In genomic region chr20:3107464-3108025, GRCh38 we compare ENCODE assay signal across 20 cellular contexts. TPM values are rescaled to one million over a fixed set of nuclear protein-coding genes. Genes with fewer than 3 reads are reported as not detected.
DNase-seq lines count a peak whose midpoint lies in the region; TF ChIP-seq lines count a peak whose summit lies in the region.
"Had no signal": no experiment of that assay in that cellular context is flagged by ENCODE, and none has a peak within 500 bp of the region (broad histone marks: within the 10 kb centered on the region; RNA-seq: fewer than 3 reads in every experiment).

No MANE protein-coding gene starts in this region.

- H3K27ac ChIP-seq in BLaER1 treated with 17β-estradiol and CSF1 and Interleukin-3, amounts not matched to agents 10 nM and 100 nM = peak overlapping the region in 7 of 11 experiments; percentile 7 to 54 (median 35); a peak in 8 of 22 replicates
- peak overlapping the region; percentile 36 for H3K27ac ChIP-seq in HL-60 (replicated peaks)
- H3K27ac ChIP-seq in angular gyrus (ENCODE audit: low read depth, low read length) = peak overlapping the region; percentile 8
- peak overlapping the region; percentile 69 for H3K27ac ChIP-seq in neutrophil
- no peak overlapping the region for H3K27ac ChIP-seq in uterus
- no peak overlapping the region for H3K27ac ChIP-seq in esophagus muscularis mucosa (replicated peaks in 1 of 4)
- H3K27ac ChIP-seq: A549, KMS-11 had no signal

- peaks cover 10 to 67% (median 48%) of the 10 kb centered on the region in 10 experiments; a peak in 19 of 20 replicates for H3K4me1 ChIP-seq in BLaER1 treated with 17β-estradiol and CSF1 and Interleukin-3, amounts not matched to agents 10 nM and 100 nM
- peaks cover 64 to 69% of the 10 kb centered on the region in 2 experiments for H3K4me1 ChIP-seq in neutrophil (ENCODE audit: control insufficient read depth in 1 of 2, insufficient read depth in 1 of 2, low read depth in 1 of 2, low read length in 1 of 2)
- H3K4me1 ChIP-seq in uterus = no peaks in the 10 kb centered on the region
- no peaks in the 10 kb centered on the region for H3K4me1 ChIP-seq in esophagus muscularis mucosa

- peaks cover 0 to 15% (median 0%) of the 10 kb centered on the region in 11 experiments; a peak in 3 of 22 replicates for H4K20me1 ChIP-seq in BLaER1 treated with 17β-estradiol and CSF1 and Interleukin-3, amounts not matched to agents 10 nM and 100 nM

- no peaks in the 10 kb centered on the region for H3K9me3 ChIP-seq in BLaER1 treated with 17β-estradiol and CSF1 and Interleukin-3, amounts not matched to agents 10 nM and 100 nM (replicated peaks in 1 of 11)
- no peaks in the 10 kb centered on the region for H3K9me3 ChIP-seq in neutrophil
- H3K9me3 ChIP-seq in uterus = no peaks in the 10 kb centered on the region
- H3K9me3 ChIP-seq in esophagus muscularis mucosa = no peaks in the 10 kb centered on the region
- H3K9me3 ChIP-seq: A549, Caco-2 had no signal

- H3K4me2 ChIP-seq in BLaER1 treated with 17β-estradiol and CSF1 and Interleukin-3, amounts not matched to agents 10 nM and 100 nM = peak overlapping the region in 10 of 11 experiments; percentile 19 to 78 (median 70); a peak in 19 of 22 replicates
- H3K4me2 ChIP-seq: A549, KMS-11 had no signal

- no peak for DNase-seq in HL-60 (ENCODE audit: low read depth in 1 of 2, low spot score in 1 of 2)
- DNase-seq in uterus = no peak
- no peak for DNase-seq in NOMO-1 treated with dmso at 0.1 percent for 144 hours (lab: John Stamatoyannopoulos, UW; ENCODE audit: unreplicated experiment)
- DNase-seq in esophagus muscularis mucosa (ENCODE audit: extremely low spot score) = no peak
- DNase-seq: Caco-2; CD4-positive, alpha-beta memory T cell; DMS 273 treated with DMSO at 0.1 percent for 48 hours; DMS79 treated with DMSO at 0.1 percent for 48 hours; H9; HFFc6; IMR-90; NCI-H446 treated with DMSO at 0.1 percent for 48 hours; NCI-H526 treated with DMSO at 0.1 percent for 48 hours; T-cell had no signal

- intact Hi-C loops in uterus (cut with DNase I; ENCODE audit: low total_unique reads) = no loop called here
- intact Hi-C loops in esophagus muscularis mucosa (cut with DNase I) = no loop called here

- no peaks in the 10 kb centered on the region for H3K27me3 ChIP-seq in BLaER1 treated with 17β-estradiol and CSF1 and Interleukin-3, amounts not matched to agents 10 nM and 100 nM
- H3K27me3 ChIP-seq in HL-60 (ENCODE audit: insufficient read depth, poor library complexity, severe bottlenecking) (no peaks in the 10 kb centered on the region), neutrophil (no peaks in the 10 kb centered on the region), uterus (no peaks in the 10 kb centered on the region), esophagus muscularis mucosa (no peaks in the 10 kb centered on the region)

- no peak overlapping the region for H3K4me3 ChIP-seq in BLaER1 treated with 17β-estradiol and CSF1 and Interleukin-3, amounts not matched to agents 10 nM and 100 nM
- no peak overlapping the region for H3K4me3 ChIP-seq in HL-60 (replicated peaks; ENCODE audit: insufficient read depth, low read length)
- no peak overlapping the region for H3K4me3 ChIP-seq in neutrophil (ENCODE audit: low read depth in 1 of 2, low read length in 1 of 2)
- no peak overlapping the region for H3K4me3 ChIP-seq in uterus
- no peak overlapping the region for H3K4me3 ChIP-seq in esophagus muscularis mucosa
- H3K4me3 ChIP-seq: A549 had no signal

- H3K9ac ChIP-seq in BLaER1 treated with 17β-estradiol and CSF1 and Interleukin-3, amounts not matched to agents 10 nM and 100 nM = peak overlapping the region in 5 of 11 experiments; percentile 9 to 44 (median 32); a peak in 7 of 22 replicates
- H3K9ac ChIP-seq: KMS-11 had no signal

- peaks cover 0 to 50% (median 20%) of the 10 kb centered on the region in 11 experiments; a peak in 17 of 22 replicates for H3K36me3 ChIP-seq in BLaER1 treated with 17β-estradiol and CSF1 and Interleukin-3, amounts not matched to agents 10 nM and 100 nM
- H3K36me3 ChIP-seq in neutrophil (peaks cover 7% of the 10 kb centered on the region), uterus (no peaks in the 10 kb centered on the region), esophagus muscularis mucosa (peaks cover 14 to 57% (median 38%) of the 10 kb centered on the region in 4 donors)

- TF ChIP-seq POLR2A in uterus (IDR thresholded peaks at IDR 0.05) (no peak), esophagus muscularis mucosa (IDR thresholded peaks at IDR 0.05; ENCODE audit: low read depth) (no peak)

- WGBS in esophagus muscularis mucosa = 86% methylated on average over 3 of the region's 12 CpGs

- no peak for TF ChIP-seq EP300 in esophagus muscularis mucosa (IDR thresholded peaks at IDR 0.05)

- TF ChIP-seq CTCF in HL-60 (IDR thresholded peaks at IDR 0.05; ENCODE audit: insufficient read depth, low read length) (no peak), neutrophil (IDR thresholded peaks at IDR 0.05) (no peak), uterus (IDR thresholded peaks at IDR 0.05) (no peak), esophagus muscularis mucosa (IDR thresholded peaks at IDR 0.05) (no peak)

RNA-seq across cellular contexts. Expression of gene AVP, which starts 23.0 kb away (rescaled TPM):
- total RNA-seq in uterus (not detected), esophagus muscularis mucosa (not detected)
- total RNA-seq: Caco-2; CD4-positive, alpha-beta memory T cell; H9; HFFc6; HT-29; IMR-90 had no signal

RNA-seq across cellular contexts. Expression of gene OXT, which starts 36.1 kb away (rescaled TPM):
- total RNA-seq in uterus (1 to 10 TPM in 1 of 4 donors, not detected in 3; 4.2 TPM), esophagus muscularis mucosa (not detected)
- total RNA-seq: H9, HFFc6, HT-29, IMR-90 had no signal

RNA-seq across cellular contexts. Expression of gene FASTKD5, which starts 52.1 kb away (rescaled TPM):
- total RNA-seq in uterus = 10 to 100 TPM; 12.3 to 17.2 (median 12.7) TPM
- 10 to 100 TPM; 10.8 to 15.7 (median 14.3) TPM for total RNA-seq in esophagus muscularis mucosa

RNA-seq across cellular contexts. Expression of gene UBOX5, which starts 52.1 kb away (rescaled TPM):
- total RNA-seq in uterus (10 to 100 TPM in 2 of 4 donors, 1 to 10 TPM in 2; 2.6 to 14.1 (median 8.5) TPM), esophagus muscularis mucosa (10 to 100 TPM in 1 of 4 donors, 1 to 10 TPM in 3; 5.8 to 10.3 (median 7.6) TPM)

Comparison
In these comparisons a context has a peak if more than half of its experiments do, and no peak if none do; other contexts are left out.
1. H3K27ac ChIP-seq: peak in BLaER1 treated with 17β-estradiol and CSF1 and Interleukin-3, amounts not matched to agents 10 nM and 100 nM (7 of 11), HL-60 (single experiment), angular gyrus (single experiment) and neutrophil (single experiment); none in uterus (0 of 2) and esophagus muscularis mucosa (0 of 4).